12 cellular contexts compared by ENCODE assay signal in the genomic region with DNA sequence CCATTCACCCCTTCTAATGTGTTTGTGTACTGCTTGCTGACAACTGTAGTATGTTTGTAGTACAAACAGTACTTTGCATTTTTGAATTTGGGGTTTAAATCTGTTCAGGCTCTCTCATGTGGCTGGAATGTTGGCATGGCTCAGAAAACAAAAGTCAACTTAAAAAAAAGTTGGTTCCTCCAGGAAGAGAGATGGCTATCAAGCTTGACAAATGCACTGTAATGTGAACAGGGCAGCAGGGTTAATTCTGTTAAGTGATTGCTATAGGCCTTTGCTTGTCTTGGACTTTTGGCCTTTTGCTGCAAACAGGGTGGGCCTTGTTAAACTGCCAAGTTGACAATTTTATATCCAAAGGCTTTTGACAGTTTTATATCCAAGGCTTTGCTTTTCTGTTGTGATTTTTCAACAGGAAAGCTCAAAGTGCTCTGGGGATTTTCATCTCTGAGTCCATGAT.
DNase-seq lines count a peak whose midpoint lies in the region; ATAC-seq and TF ChIP-seq lines count a peak whose summit lies in the region.
"Had no signal": no experiment of that assay in that cellular context is flagged by ENCODE, and none has a peak within 500 bp of the region (broad histone marks: within the 10 kb centered on the region; RNA-seq: fewer than 3 reads in every experiment).

No MANE protein-coding gene starts in this region.

- peak overlapping the region; percentile 50 for H3K27ac ChIP-seq in colonic mucosa
- peak overlapping the region; percentile 76 to 77 for H3K27ac ChIP-seq in testis

- H3K4me3 ChIP-seq in HFF-Myc (replicated peaks; ENCODE audit: low read depth, low read length): no peak overlapping the region
- H3K4me3 ChIP-seq in colonic mucosa: no peak overlapping the region
- no peak overlapping the region for H3K4me3 ChIP-seq in testis

- H3K9ac ChIP-seq in colonic mucosa (ENCODE audit: low read depth in 2 of 2, low read length in 2 of 2): no peak overlapping the region

- DNase-seq in HFF-Myc (ENCODE audit: extremely low read depth, low read depth) (peak; percentile 63), colonic mucosa (peak; percentile 67), left lobe of liver (ENCODE audit: low spot score) (no peak), testis (no peak), NOMO-1 (lab: John Stamatoyannopoulos, UW; ENCODE audit: unreplicated experiment in 2 of 2) (no peak), NCI-H1436 (lab: John Stamatoyannopoulos, UW) (no peak)
- DNase-seq: activated CD8-positive, alpha-beta memory T cell treated with anti-CD3 and anti-CD28 coated beads, Interleukin-2, amount 50 U/mL, for 48 hours; DMS153; NCI-H526; T-helper 2 cell had no signal

- no peak for TF ChIP-seq POLR2A in testis (IDR thresholded peaks at IDR 0.05)

- TF ChIP-seq CTCF in HFF-Myc (IDR thresholded peaks at IDR 0.05; ENCODE audit: low read depth, low read length, missing control alignments) (no peak), colonic mucosa (IDR thresholded peaks at IDR 0.05) (no peak), testis (IDR thresholded peaks at IDR 0.05) (no peak)

- intact Hi-C loops in colonic mucosa (cut with DNase I): no loop called here
- intact Hi-C loops in testis (cut with DNase I; ENCODE audit: low total_unique reads): no loop called here

- H3K36me3 ChIP-seq in colonic mucosa (no peaks in the 10 kb centered on the region), testis (ENCODE audit: low read depth, missing control alignments) (no peaks in the 10 kb centered on the region)

- H3K27me3 ChIP-seq in colonic mucosa (no peaks in the 10 kb centered on the region), testis (no peaks in the 10 kb centered on the region)

- H3K4me1 ChIP-seq in colonic mucosa: peaks cover 7% of the 10 kb centered on the region
- H3K4me1 ChIP-seq in testis: peaks cover 17% of the 10 kb centered on the region

- no peaks in the 10 kb centered on the region for H3K9me3 ChIP-seq in colonic mucosa
- no peaks in the 10 kb centered on the region for H3K9me3 ChIP-seq in testis

- ATAC-seq in left lobe of liver (peak; percentile 26), HG02763 (IDR thresholded peaks at IDR 0.05; ENCODE audit: unreplicated experiment) (no peak), HG03565 (IDR thresholded peaks at IDR 0.05; ENCODE audit: unreplicated experiment) (no peak)

Comparison
In these comparisons a context has a peak if more than half of its experiments do, and no peak if none do; other contexts are left out.
1. DNase-seq: peak in HFF-Myc (single experiment) and colonic mucosa (single experiment); none in left lobe of liver (single experiment), testis (single experiment), NOMO-1 (0 of 2) and NCI-H1436 (single experiment).